In genomic region chr2:10047616-10048500, GRCh38 we compare ENCODE assay signal across 1 cellular context.
TF ChIP-seq lines count a peak whose summit lies in the region.

No MANE protein-coding gene starts in this region.

TF ChIP-seq in liver, 16 proteins besides CTCF, POLR2A, EP300 and RAD21 (continued from another document):
- TF ChIP-seq ZBTB33 (IDR thresholded peaks at IDR 0.05), result no peak
- TF ChIP-seq FOXA2 (IDR thresholded peaks at IDR 0.05), result no peak
- no peak for TF ChIP-seq JUND (IDR thresholded peaks at IDR 0.05)
- no peak for TF ChIP-seq FOXA1 (IDR thresholded peaks at IDR 0.05)
- TF ChIP-seq, protein P1, sequence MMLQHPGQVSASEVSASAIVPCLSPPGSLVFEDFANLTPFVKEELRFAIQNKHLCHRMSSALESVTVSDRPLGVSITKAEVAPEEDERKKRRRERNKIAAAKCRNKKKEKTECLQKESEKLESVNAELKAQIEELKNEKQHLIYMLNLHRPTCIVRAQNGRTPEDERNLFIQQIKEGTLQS (IDR thresholded peaks at IDR 0.05), result no peak
- no peak for TF ChIP-seq EGR1 (IDR thresholded peaks at IDR 0.05; ENCODE audit: low read depth in 2 of 2)
- no peak for TF ChIP-seq YY1 (IDR thresholded peaks at IDR 0.05)
